8 cellular contexts compared by ENCODE assay signal in genomic region chr10:118423800-118424479, GRCh38.
A peak's percentile ranks its signal among the peaks of the same experiment; 100 is the strongest.
DNase-seq lines count a peak whose midpoint lies in the region; ATAC-seq and TF ChIP-seq lines count a peak whose summit lies in the region.

No MANE protein-coding gene starts in this region.

- H3K27me3 Mint-ChIP-seq in CD8-positive, alpha-beta T cell (ENCODE audit: low read depth): peaks cover 16% of the 10 kb centered on the region

- ATAC-seq in CD8-positive, alpha-beta T cell: peak; percentile 69
- peak; percentile 85 for ATAC-seq in GM19463 (IDR thresholded peaks at IDR 0.05; ENCODE audit: unreplicated experiment)

- no peak overlapping the region for H3K27ac Mint-ChIP-seq in CD8-positive, alpha-beta T cell

- no peaks in the 10 kb centered on the region for H3K36me3 Mint-ChIP-seq in CD8-positive, alpha-beta T cell

- POLR2A ChIA-PET in CD8-positive, alpha-beta T cell (lab: Charles Lee): interaction anchor here (0.9 kb wide), 1 partner anchor 13 kb away, joined by 4 read pairs; no protein-coding TSS in a partner anchor

- DNase-seq in CD8-positive, alpha-beta T cell: peak; percentile 10 to 59 (median 52)
- DNase-seq in HS-27A (ENCODE audit: low read depth): peak; percentile 19
- peak; percentile 79 for DNase-seq in NOMO-1 treated with dmso at 0.1 percent for 144 hours (lab: John Stamatoyannopoulos, UW; ENCODE audit: unreplicated experiment)
- peak; percentile 1 to 23 (median 22) for DNase-seq in activated CD8-positive, alpha-beta memory T cell treated with anti-CD3 and anti-CD28 coated beads for 48 hours (ENCODE audit: low read depth in 2 of 3, low spot score in 2 of 3)
- peak; percentile 57 for DNase-seq in epidermal melanocyte (ENCODE audit: insufficient read length, low spot score)
- peak; percentile 81 for DNase-seq in mucosa of gallbladder (ENCODE audit: low spot score)
- peak; percentile 23 to 59 for DNase-seq in stimulated activated CD8-positive, alpha-beta memory T cell treated with anti-CD3 and anti-CD28 coated beads, Interleukin-7, amount 100 ng/mL, for 48 hours (ENCODE audit: extremely low read depth in 1 of 2, low read depth in 1 of 2)

- peak; percentile 68 for TF ChIP-seq CTCF in CD8-positive, alpha-beta T cell (IDR thresholded peaks at IDR 0.05)

- intact Hi-C loops in CD8-positive, alpha-beta T cell (cut with DNase I, micrococcal nuclease): loop anchor here in 1 of 2 experiments (1.0 to 2.0 kb wide), 2 partner anchors 81 to 928 kb away; partner anchors contain the start of gene FAM204A

- no peaks in the 10 kb centered on the region for H3K9me3 Mint-ChIP-seq in CD8-positive, alpha-beta T cell

- no peak overlapping the region for H3K27ac ChIP-seq in CD8-positive, alpha-beta T cell (ENCODE audit: low read depth, low read length)

- H3K4me1 ChIP-seq in CD8-positive, alpha-beta T cell (ENCODE audit: insufficient read depth, low read length): no peaks in the 10 kb centered on the region

- H3K4me3 Mint-ChIP-seq in CD8-positive, alpha-beta T cell: no peak overlapping the region

- no peaks in the 10 kb centered on the region for H3K9me3 ChIP-seq in CD8-positive, alpha-beta T cell (ENCODE audit: low read length)

- no peaks in the 10 kb centered on the region for H3K27me3 ChIP-seq in CD8-positive, alpha-beta T cell (ENCODE audit: insufficient read depth, low read length)

- CTCF ChIA-PET in CD8-positive, alpha-beta T cell (lab: Charles Lee): no interaction called here

- no peaks in the 10 kb centered on the region for H3K36me3 ChIP-seq in CD8-positive, alpha-beta T cell (ENCODE audit: insufficient read depth, low read length)

- H3K4me1 Mint-ChIP-seq in CD8-positive, alpha-beta T cell (ENCODE audit: low read depth): no peaks in the 10 kb centered on the region

- no peak overlapping the region for H3K4me3 ChIP-seq in CD8-positive, alpha-beta T cell (ENCODE audit: low read depth, low read length)

Comparison
In these comparisons a context has a peak if more than half of its experiments do, and no peak if none do; other contexts are left out.
1. DNase-seq: peak in every context shown above with its lines; median percentile 81 in mucosa of gallbladder; 79 in NOMO-1 treated with dmso at 0.1 percent for 144 hours; 57 in epidermal melanocyte; 52 in CD8-positive, alpha-beta T cell; 41 in stimulated activated CD8-positive, alpha-beta memory T cell treated with anti-CD3 and anti-CD28 coated beads, Interleukin-7, amount 100 ng/mL, for 48 hours; 22 in activated CD8-positive, alpha-beta memory T cell treated with anti-CD3 and anti-CD28 coated beads for 48 hours; 19 in HS-27A.